Comparison of ENCODE assay signal across 8 cellular contexts in the genomic region with DNA sequence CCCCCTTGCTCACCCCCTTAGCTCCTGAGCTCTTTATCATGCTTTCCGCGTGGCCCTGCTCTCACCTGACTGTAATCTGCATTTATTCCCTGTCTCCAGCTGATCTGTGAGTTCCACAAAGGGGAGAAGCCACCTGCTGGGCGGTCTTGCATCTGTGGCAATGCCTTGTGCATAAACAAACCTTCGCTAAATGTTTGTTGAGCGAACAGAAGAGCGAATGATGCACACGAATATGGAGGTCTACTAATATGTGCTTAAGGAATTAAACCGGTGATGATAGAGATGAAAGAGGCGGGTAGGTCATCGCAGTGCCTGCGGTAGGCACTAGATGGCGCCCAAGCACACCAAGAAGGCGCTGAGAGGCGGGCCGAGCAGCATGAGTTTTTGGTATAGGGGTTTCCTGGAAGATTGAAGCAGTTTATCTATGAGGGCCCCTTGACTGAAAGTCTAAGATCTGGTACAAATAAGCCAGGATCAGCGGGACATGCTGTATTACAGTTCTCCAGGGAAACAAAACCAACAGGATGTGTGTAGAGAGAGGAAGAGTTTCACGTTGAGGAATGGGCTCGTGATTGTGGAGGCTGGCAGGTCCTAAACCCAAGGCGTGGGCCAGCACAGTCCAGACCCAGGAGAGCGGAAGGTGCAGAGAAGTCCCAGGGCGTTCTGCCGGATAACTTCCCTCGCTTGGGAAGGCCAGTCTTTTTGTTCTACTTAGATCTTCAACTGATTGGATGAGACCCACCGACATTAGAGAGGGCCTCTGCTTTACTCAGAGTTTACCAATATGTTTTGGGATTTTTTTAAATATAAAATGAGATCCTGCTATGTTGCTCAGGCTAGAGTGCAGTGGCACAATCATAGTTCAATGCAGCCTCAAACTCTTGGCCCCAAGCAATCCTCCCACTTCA. TPM values are rescaled to one million over a fixed set of nuclear protein-coding genes. Genes with fewer than 3 reads are reported as not detected.
DNase-seq lines count a peak whose midpoint lies in the region; ATAC-seq lines count a peak whose summit lies in the region.

No MANE protein-coding gene starts in this region.

- peak in 11 of 14 donors; percentile 16 to 66 (median 39) for DNase-seq in C1 segment of cervical spinal cord (lab: John Stamatoyannopoulos, UW)
- DNase-seq in MV-4-11 (lab: John Stamatoyannopoulos, UW): peak; percentile 64
- peak; percentile 63 to 86 (median 67) for DNase-seq in T-helper 17 cell
- DNase-seq in amniotic epithelial cell (ENCODE audit: low read depth): peak; percentile 49
- peak; percentile 73 for DNase-seq in hepatic stellate cell (ENCODE audit: low spot score)
- peak; percentile 65 for DNase-seq in putamen (ENCODE audit: low spot score)

- ATAC-seq in GM21390 (IDR thresholded peaks at IDR 0.05; ENCODE audit: unreplicated experiment) (peak; percentile 69), T-helper 17 cell (peak; percentile 97), HG03469 (IDR thresholded peaks at IDR 0.05; ENCODE audit: unreplicated experiment) (no peak)

- H3K4me1 Mint-ChIP-seq in T-helper 17 cell: peaks cover 10% of the 10 kb centered on the region

- H3K4me3 Mint-ChIP-seq in T-helper 17 cell: no peak overlapping the region

- H3K9me3 ChIP-seq in T-helper 17 cell (ENCODE audit: control insufficient read depth, low read length, poor library complexity, severe bottlenecking): no peaks in the 10 kb centered on the region

- peaks cover 3% of the 10 kb centered on the region for H3K36me3 Mint-ChIP-seq in T-helper 17 cell (ENCODE audit: low read depth)

- H3K27ac Mint-ChIP-seq in T-helper 17 cell: peak overlapping the region; percentile 11

- peaks cover 9% of the 10 kb centered on the region for H3K27me3 Mint-ChIP-seq in T-helper 17 cell

RNA-seq across cellular contexts. Expression of a gene that starts 34.7 kb away (rescaled TPM):
- 100 to 1,000 TPM; 105 to 112 TPM for total RNA-seq in T-helper 17 cell
